In genomic region chr2:168404764-168405163, GRCh38 we compare ENCODE assay signal across 34 cellular contexts.
"Had no signal": no experiment of that assay in that cellular context is flagged by ENCODE, and none has a peak within 500 bp of the region (broad histone marks: within the 10 kb centered on the region; RNA-seq: fewer than 3 reads in every experiment).

No MANE protein-coding gene starts in this region.

- H3K4me1 ChIP-seq: esophagus muscularis mucosa, foreskin keratinocyte, heart left ventricle, left ventricle myocardium inferior, prostate gland, sigmoid colon, thyroid gland had no signal

- H3K4me2 ChIP-seq: smooth muscle cell had no signal

- H3K4me3 ChIP-seq: esophagus muscularis mucosa, heart left ventricle, left ventricle myocardium inferior, lung, ovary, prostate gland, sigmoid colon, smooth muscle cell, thyroid gland had no signal

- H3K27ac Mint-ChIP-seq: activated CD4-positive, alpha-beta T cell treated with anti-CD3 and anti-CD28 coated beads for 36 hours; activated naive CD8-positive, alpha-beta T cell treated with anti-CD3 and anti-CD28 coated beads, Interleukin-2, amount 10 ng/mL, durations not matched to agents 7 days and 5 days; activated T-cell treated with anti-CD3 and anti-CD28 coated beads, Interleukin-2, amount 50 U/mL, for 72 hours; dendritic cell treated with granulocyte-macrophage colony-stimulating factor and Interleukin-4, amounts not matched to agents 40 ng/mL and 50 ng/mL, for 4 days; naive B cell; nephron progenitor cell; stimulated activated memory B cell treated with anti-CD40 and anti-IgM and Interleukin-4, amounts not matched to agents 10 μg/mL and 1 μg/mL and 100 μg/mL, for 72 hours; stimulated activated naive CD8-positive, alpha-beta T cell treated with anti-CD3 and anti-CD28 coated beads, Interleukin-15, amount 100 ng/mL, for 72 hours; T-helper 2 cell treated with Interferon-gamma antibody and Interleukin-4, amounts not matched to agents 5 μg/mL and 100 μg/mL, for 36 hours had no signal

- H3K36me3 ChIP-seq: esophagus muscularis mucosa, heart left ventricle, left ventricle myocardium inferior, neutrophil, ovary, prostate gland, sigmoid colon, thyroid gland had no signal

- H3K27me3 Mint-ChIP-seq: activated CD4-positive, alpha-beta T cell treated with anti-CD3 and anti-CD28 coated beads for 36 hours; dendritic cell treated with granulocyte-macrophage colony-stimulating factor and Interleukin-4, amounts not matched to agents 40 ng/mL and 50 ng/mL, for 4 days had no signal

- DNase-seq: activated CD4-positive, alpha-beta T cell treated with anti-CD3 and anti-CD28 coated beads for 36 hours; activated CD4-positive, alpha-beta T cell treated with anti-CD3 and anti-CD28 coated beads, Interleukin-2, amount 50 U/mL, for 4 hours; activated CD4-positive, CD25-positive, alpha-beta regulatory T cell; activated naive CD4-positive, alpha-beta T cell treated with Interleukin-2 at 50 U/mL for 16 hours; activated naive CD8-positive, alpha-beta T cell treated with anti-CD3 and anti-CD28 coated beads, Interleukin-2, amount 10 ng/mL, durations not matched to agents 7 days and 5 days; activated T-cell treated with anti-CD3 and anti-CD28 coated beads for 4 hours; activated T-cell treated with anti-CD3 and anti-CD28 coated beads, Interleukin-2, amount 50 U/mL, for 72 hours; amniotic stem cell; caudate nucleus; effector CD4-positive, alpha-beta T cell; foreskin keratinocyte; heart left ventricle; left ventricle myocardium inferior; naive B cell; nephron progenitor cell; ovary; retina; sigmoid colon; stimulated activated CD4-positive, alpha-beta T cell treated with anti-CD3 and anti-CD28 coated beads, Interleukin-1b, Interleukin-23, amount 100 ng/mL, for 48 hours; stimulated activated CD4-positive, alpha-beta T cell treated with anti-CD3 and anti-CD28 coated beads, Interleukin-4, amount 100 ng/mL, for 4 hours; stimulated activated CD8-positive, alpha-beta memory T cell treated with anti-CD3 and anti-CD28 coated beads, Interleukin-4, amount 100 ng/mL, for 48 hours; stimulated activated naive CD8-positive, alpha-beta T cell treated with anti-CD3 and anti-CD28 coated beads, Interleukin-15, amount 100 ng/mL, for 72 hours; T-helper 1 cell; thyroid gland had no signal

- H3K4me1 Mint-ChIP-seq: naive B cell; stimulated activated memory B cell treated with anti-CD40 and anti-IgM and Interleukin-4, amounts not matched to agents 10 μg/mL and 1 μg/mL and 100 μg/mL, for 72 hours had no signal

- H3K4me3 Mint-ChIP-seq: activated CD4-positive, alpha-beta T cell treated with anti-CD3 and anti-CD28 coated beads for 36 hours; activated naive CD8-positive, alpha-beta T cell treated with anti-CD3 and anti-CD28 coated beads, Interleukin-2, amount 10 ng/mL, durations not matched to agents 7 days and 5 days; activated T-cell treated with anti-CD3 and anti-CD28 coated beads, Interleukin-2, amount 50 U/mL, for 72 hours; dendritic cell treated with granulocyte-macrophage colony-stimulating factor and Interleukin-4, amounts not matched to agents 40 ng/mL and 50 ng/mL, for 4 days; naive B cell; nephron progenitor cell; stimulated activated memory B cell treated with anti-CD40 and anti-IgM and Interleukin-4, amounts not matched to agents 10 μg/mL and 1 μg/mL and 100 μg/mL, for 72 hours; stimulated activated naive CD8-positive, alpha-beta T cell treated with anti-CD3 and anti-CD28 coated beads, Interleukin-15, amount 100 ng/mL, for 72 hours; T-helper 2 cell treated with Interferon-gamma antibody and Interleukin-4, amounts not matched to agents 5 μg/mL and 100 μg/mL, for 36 hours had no signal

- H3K27me3 ChIP-seq: esophagus muscularis mucosa, foreskin keratinocyte, heart left ventricle, neutrophil, ovary, sigmoid colon, thyroid gland had no signal

- FAIRE-seq: astrocyte, islet of Langerhans had no signal

- H3K27ac ChIP-seq: esophagus muscularis mucosa, foreskin keratinocyte, heart left ventricle, left ventricle myocardium inferior, neutrophil, ovary, prostate gland, sigmoid colon, thyroid gland had no signal

- H3K9me3 ChIP-seq: esophagus muscularis mucosa, neutrophil, ovary, prostate gland, sigmoid colon, thyroid gland had no signal

- ATAC-seq: activated CD4-positive, alpha-beta T cell treated with anti-CD3 and anti-CD28 coated beads for 36 hours; activated T-cell treated with anti-CD3 and anti-CD28 coated beads, Interleukin-2, amount 50 U/mL, for 72 hours; foreskin keratinocyte; heart left ventricle; stimulated activated memory B cell treated with anti-CD40 and anti-IgM and Interleukin-4, amounts not matched to agents 10 μg/mL and 1 μg/mL and 100 μg/mL, for 72 hours; stimulated activated naive CD8-positive, alpha-beta T cell treated with anti-CD3 and anti-CD28 coated beads, Interleukin-15, amount 100 ng/mL, for 72 hours had no signal

- H3K36me3 Mint-ChIP-seq: naive B cell; stimulated activated memory B cell treated with anti-CD40 and anti-IgM and Interleukin-4, amounts not matched to agents 10 μg/mL and 1 μg/mL and 100 μg/mL, for 72 hours had no signal
